Comparison of ENCODE assay signal across 8 cellular contexts in the genomic region with DNA sequence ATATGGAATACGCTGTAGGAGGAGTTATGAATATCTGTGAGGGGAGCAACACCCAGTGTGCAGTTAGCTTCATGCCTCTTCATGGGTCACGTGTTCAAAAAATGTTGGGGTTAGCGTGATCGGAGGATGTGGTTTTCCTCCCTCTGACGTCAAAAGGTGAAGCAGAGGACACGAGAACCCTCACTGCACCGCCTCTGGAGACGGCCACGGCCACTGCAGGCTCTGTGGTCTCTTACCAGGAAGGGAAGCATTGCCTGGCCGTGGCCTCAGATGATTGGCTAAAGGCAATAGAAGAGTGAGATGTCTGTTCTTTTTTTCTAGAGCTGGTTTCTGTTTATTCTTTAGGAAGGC. TPM values are rescaled to one million over a fixed set of nuclear protein-coding genes. Genes with fewer than 3 reads are reported as not detected.
A peak's percentile ranks its signal among the peaks of the same experiment; 100 is the strongest.
DNase-seq lines count a peak whose midpoint lies in the region; ATAC-seq and TF ChIP-seq lines count a peak whose summit lies in the region.

No MANE protein-coding gene starts in this region.

- TF ChIP-seq EP300 in upper lobe of left lung (IDR thresholded peaks at IDR 0.05) = peak in 1 of 4 donors; percentile 51

- H2BK12ac ChIP-seq in mesenchymal stem cell (ENCODE audit: low read length in 2 of 2) = no peak overlapping the region

- TF ChIP-seq CTCF in upper lobe of left lung (IDR thresholded peaks at IDR 0.05) = peak in 1 of 6 experiments; percentile 17

- H4K91ac ChIP-seq in mesenchymal stem cell (ENCODE audit: low read length) = no peak overlapping the region

- TF ChIP-seq POLR2A in upper lobe of left lung (IDR thresholded peaks at IDR 0.05) = no peak

- H3K36me3 ChIP-seq in SJCRH30 = no peaks in the 10 kb centered on the region
- H3K36me3 ChIP-seq in mesenchymal stem cell (ENCODE audit: control insufficient read depth in 1 of 2, insufficient read depth in 2 of 2, low read depth in 1 of 2, low read length in 2 of 2) = no peaks in the 10 kb centered on the region
- no peaks in the 10 kb centered on the region for H3K36me3 ChIP-seq in upper lobe of left lung

- no peak overlapping the region for H2AFZ ChIP-seq in mesenchymal stem cell (ENCODE audit: low read depth, low read length)

- H3K27ac Mint-ChIP-seq in activated naive CD4-positive, alpha-beta T cell treated with anti-CD3 and anti-CD28 coated beads, Interleukin-2, amount 10 ng/mL, durations not matched to agents 7 days and 5 days = peak overlapping the region; percentile 91

- no peak overlapping the region for H3K18ac ChIP-seq in mesenchymal stem cell (ENCODE audit: low read depth in 1 of 2, low read length in 2 of 2)

- no peak overlapping the region for H3K14ac ChIP-seq in mesenchymal stem cell (ENCODE audit: low read length in 2 of 2)

- H3K23ac ChIP-seq in mesenchymal stem cell (ENCODE audit: low read length in 2 of 2) = no peak overlapping the region

- no peak overlapping the region for H2BK5ac ChIP-seq in mesenchymal stem cell (ENCODE audit: low read depth, low read length, poor library complexity, severe bottlenecking)

- ATAC-seq in upper lobe of left lung (ENCODE audit: low FRiP score in 2 of 2) = peak; percentile 21 to 64
- ATAC-seq in GM21360 (IDR thresholded peaks at IDR 0.05; ENCODE audit: unreplicated experiment) = no peak

- no peak overlapping the region for H2BK120ac ChIP-seq in mesenchymal stem cell (ENCODE audit: low read depth, low read length)

- peak; percentile 97 for DNase-seq in CD1c-positive myeloid dendritic cell (ENCODE audit: extremely low spot score)
- peak; percentile 50 to 62 for DNase-seq in SJCRH30
- DNase-seq in activated naive CD4-positive, alpha-beta T cell treated with anti-CD3 and anti-CD28 coated beads, Interleukin-2, amount 10 ng/mL, durations not matched to agents 7 days and 5 days = peak; percentile 87
- DNase-seq in mesenchymal stem cell = peak; percentile 56
- DNase-seq in upper lobe of left lung = peak in 1 of 2 donors; percentile 81
- DNase-seq in NCI-H1105 (lab: John Stamatoyannopoulos, UW) = no peak
- DNase-seq in NCI-H69 (lab: John Stamatoyannopoulos, UW) = no peak

- H3K27me3 ChIP-seq in SJCRH30 (0 out of 2 replicates have a peak, but pooled peaks cover under 1% of the 10 kb centered on the region), mesenchymal stem cell (ENCODE audit: control insufficient read depth in 1 of 2, insufficient read depth in 1 of 2, low read length in 2 of 2) (peaks cover 9 to 34% of the 10 kb centered on the region in 2 experiments), upper lobe of left lung (no peaks in the 10 kb centered on the region)

- peaks cover 67% of the 10 kb centered on the region for H3K4me1 Mint-ChIP-seq in activated naive CD4-positive, alpha-beta T cell treated with anti-CD3 and anti-CD28 coated beads, Interleukin-2, amount 10 ng/mL, durations not matched to agents 7 days and 5 days

- H3K36me3 Mint-ChIP-seq in activated naive CD4-positive, alpha-beta T cell treated with anti-CD3 and anti-CD28 coated beads, Interleukin-2, amount 10 ng/mL, durations not matched to agents 7 days and 5 days = peaks cover 17% of the 10 kb centered on the region

- H3K9me3 ChIP-seq in SJCRH30 (replicated peaks) = no peaks in the 10 kb centered on the region
- H3K9me3 ChIP-seq in mesenchymal stem cell (ENCODE audit: control insufficient read depth, low read length) = no peaks in the 10 kb centered on the region
- no peaks in the 10 kb centered on the region for H3K9me3 ChIP-seq in upper lobe of left lung

- H3K9ac ChIP-seq in mesenchymal stem cell (ENCODE audit: low read length) = no peak overlapping the region

- H3K4me3 Mint-ChIP-seq in activated naive CD4-positive, alpha-beta T cell treated with anti-CD3 and anti-CD28 coated beads, Interleukin-2, amount 10 ng/mL, durations not matched to agents 7 days and 5 days = peak overlapping the region; percentile 55

- H3K4me3 ChIP-seq in SJCRH30 (no peak overlapping the region), mesenchymal stem cell (ENCODE audit: insufficient read depth in 1 of 2, low read depth in 1 of 2, low read length in 2 of 2) (no peak overlapping the region), upper lobe of left lung (no peak overlapping the region)

- H2AK5ac ChIP-seq in mesenchymal stem cell (ENCODE audit: low read length, severe bottlenecking) = no peak overlapping the region

- H2BK15ac ChIP-seq in mesenchymal stem cell (ENCODE audit: low read depth, poor library complexity, severe bottlenecking) = no peak overlapping the region

- CTCF ChIA-PET in activated naive CD4-positive, alpha-beta T cell treated with anti-CD3 and anti-CD28 coated beads, Interleukin-2, amount 10 ng/mL, durations not matched to agents 7 days and 5 days (lab: Charles Lee) = interaction anchor here (0.8 to 1.8 kb wide), 2 partner anchors 36 to 113 kb away, joined by 3 to 4 read pairs; no protein-coding TSS in a partner anchor

- H3K4ac ChIP-seq in mesenchymal stem cell (ENCODE audit: low read depth in 1 of 2, low read length in 2 of 2) = no peak overlapping the region

- H3K4me2 ChIP-seq in mesenchymal stem cell (ENCODE audit: low read length, poor library complexity, severe bottlenecking) = no peak overlapping the region

- H3K9me3 Mint-ChIP-seq in activated naive CD4-positive, alpha-beta T cell treated with anti-CD3 and anti-CD28 coated beads, Interleukin-2, amount 10 ng/mL, durations not matched to agents 7 days and 5 days = peaks cover 13% of the 10 kb centered on the region

- peaks cover 14% of the 10 kb centered on the region for H3K27me3 Mint-ChIP-seq in activated naive CD4-positive, alpha-beta T cell treated with anti-CD3 and anti-CD28 coated beads, Interleukin-2, amount 10 ng/mL, durations not matched to agents 7 days and 5 days

- no peak overlapping the region for H4K8ac ChIP-seq in mesenchymal stem cell (ENCODE audit: low read length)

- peaks cover 6% of the 10 kb centered on the region; the same call in 1 of the 2 replicates for H3K4me1 ChIP-seq in SJCRH30
- H3K4me1 ChIP-seq in mesenchymal stem cell (ENCODE audit: control insufficient read depth, insufficient read depth, low read depth, low read length) = peaks cover 5% of the 10 kb centered on the region
- peaks cover 17 to 45% (median 26%) of the 10 kb centered on the region in 4 donors for H3K4me1 ChIP-seq in upper lobe of left lung

- WGBS in mesenchymal stem cell = 86% methylated on average over 10 of the region's 10 CpGs
- WGBS in upper lobe of left lung, 2 donors = 54 to 61% methylated on average over 10 of the region's 10 CpGs

- H3K79me1 ChIP-seq in mesenchymal stem cell (replicated peaks; ENCODE audit: low read length, poor library complexity, severe bottlenecking) = no peaks in the 10 kb centered on the region

- H3K27ac ChIP-seq in SJCRH30 (no peak overlapping the region), mesenchymal stem cell (ENCODE audit: low read length, poor library complexity, severe bottlenecking) (no peak overlapping the region), upper lobe of left lung (peak overlapping the region in 1 of 4 donors; percentile 3)

RNA-seq across cellular contexts. Expression of gene HTT-AS, which starts 28.9 kb away (rescaled TPM):
- not detected in 2 replicates for total RNA-seq in SJCRH30 (2014; rRNA removed; shearing (Covaris generic))
- not detected for polyA plus RNA-seq in mesenchymal stem cell (2013, experiment 1 of 2)
- not detected for polyA plus RNA-seq in mesenchymal stem cell (2013, experiment 2 of 2)
- not detected for total RNA-seq in upper lobe of left lung

RNA-seq across cellular contexts. Expression of gene HTT, which starts 29.0 kb away (rescaled TPM):
- total RNA-seq in SJCRH30 (2014; rRNA removed; shearing (Covaris generic)) = 24.3 and 30.7 TPM in 2 replicates
- 16.8 TPM for polyA plus RNA-seq in mesenchymal stem cell (2013, experiment 1 of 2)
- polyA plus RNA-seq in mesenchymal stem cell (2013, experiment 2 of 2) = 13.9 TPM
- 100 to 1,000 TPM in 2 of 6 donors, 10 to 100 TPM in 4; 55.4 to 170 (median 81.5) TPM for total RNA-seq in upper lobe of left lung

Comparison
In these comparisons a context has a peak if more than half of its experiments do, and no peak if none do; other contexts are left out.
1. DNase-seq: peak in CD1c-positive myeloid dendritic cell (single experiment), SJCRH30 (2 of 2), activated naive CD4-positive, alpha-beta T cell treated with anti-CD3 and anti-CD28 coated beads, Interleukin-2, amount 10 ng/mL, durations not matched to agents 7 days and 5 days (single experiment) and mesenchymal stem cell (single experiment); none in NCI-H1105 (single experiment) and NCI-H69 (single experiment).